In genomic region chr7:143305423-143306070, GRCh38 we compare ENCODE assay signal across 8 cellular contexts. TPM values are rescaled to one million over a fixed set of nuclear protein-coding genes. Genes with fewer than 3 reads are reported as not detected.
DNase-seq lines count a peak whose midpoint lies in the region; ATAC-seq and TF ChIP-seq lines count a peak whose summit lies in the region.

No MANE protein-coding gene starts in this region.

- no peak overlapping the region for H3K4me3 Mint-ChIP-seq in CD14-positive monocyte
- no peak overlapping the region for H3K4me3 Mint-ChIP-seq in T-helper 1 cell treated with Interleukin-12 subunit alpha and Interleukin-12 subunit beta and Interleukin-4 antibody, amounts not matched to agents 30 μg/mL and 1 μg/mL, for 36 hours

- peaks cover 0 to 3% (median 0%) of the 10 kb centered on the region in 3 donors for H3K27me3 Mint-ChIP-seq in CD14-positive monocyte (ENCODE audit: low read depth in 3 of 3)
- no peaks in the 10 kb centered on the region for H3K27me3 Mint-ChIP-seq in T-helper 1 cell treated with Interleukin-12 subunit alpha and Interleukin-12 subunit beta and Interleukin-4 antibody, amounts not matched to agents 30 μg/mL and 1 μg/mL, for 36 hours (ENCODE audit: low read depth)

- H3K36me3 Mint-ChIP-seq in CD14-positive monocyte: peaks cover 65 to 74% of the 10 kb centered on the region in 2 donors
- H3K36me3 Mint-ChIP-seq in T-helper 1 cell treated with Interleukin-12 subunit alpha and Interleukin-12 subunit beta and Interleukin-4 antibody, amounts not matched to agents 30 μg/mL and 1 μg/mL, for 36 hours (ENCODE audit: low read depth): peaks cover 78% of the 10 kb centered on the region

- H3K36me3 ChIP-seq in adipocyte (ENCODE audit: control insufficient read depth, insufficient read depth, low read length, severe bottlenecking): peaks cover 67% of the 10 kb centered on the region

- H3K4me3 ChIP-seq in adipocyte (ENCODE audit: low read length): no peak overlapping the region

- H3K9ac ChIP-seq in adipocyte (ENCODE audit: low read length): no peak overlapping the region

- peaks cover 0 to 2% (median 0%) of the 10 kb centered on the region in 7 donors for H3K9me3 Mint-ChIP-seq in CD14-positive monocyte
- no peaks in the 10 kb centered on the region for H3K9me3 Mint-ChIP-seq in T-helper 1 cell treated with Interleukin-12 subunit alpha and Interleukin-12 subunit beta and Interleukin-4 antibody, amounts not matched to agents 30 μg/mL and 1 μg/mL, for 36 hours

- no peaks in the 10 kb centered on the region for H3K4me1 ChIP-seq in adipocyte (ENCODE audit: control insufficient read depth, insufficient read depth, low read length)

- TF ChIP-seq CTCF in CD14-positive monocyte (IDR thresholded peaks at IDR 0.05): peak; percentile 86

- intact Hi-C loops in CD14-positive monocyte (cut with micrococcal nuclease): no loop called here
- intact Hi-C loops in left ventricle myocardium superior (cut with micrococcal nuclease): loop anchor here (5.0 kb wide), 1 partner anchor 63 kb away; no protein-coding TSS in a partner anchor

- no peaks in the 10 kb centered on the region for H3K9me3 ChIP-seq in adipocyte (ENCODE audit: control insufficient read depth, low read length)

- peaks cover 48% of the 10 kb centered on the region for H3K4me1 Mint-ChIP-seq in CD14-positive monocyte
- H3K4me1 Mint-ChIP-seq in T-helper 1 cell treated with Interleukin-12 subunit alpha and Interleukin-12 subunit beta and Interleukin-4 antibody, amounts not matched to agents 30 μg/mL and 1 μg/mL, for 36 hours (ENCODE audit: low read depth): peaks cover 55% of the 10 kb centered on the region

- ATAC-seq in HG03342 (IDR thresholded peaks at IDR 0.05; ENCODE audit: unreplicated experiment) (peak; percentile 58), left ventricle myocardium superior (peak; percentile 91), HG03280 (IDR thresholded peaks at IDR 0.05; ENCODE audit: unreplicated experiment) (no peak), GM18519 (IDR thresholded peaks at IDR 0.05; ENCODE audit: low FRiP score, unreplicated experiment) (no peak)

- H3K27me3 ChIP-seq in adipocyte (replicated peaks; ENCODE audit: control insufficient read depth, insufficient read depth, low read length): no peaks in the 10 kb centered on the region

- H3K27ac Mint-ChIP-seq in CD14-positive monocyte: peak overlapping the region; percentile 17 to 86 (median 67)
- H3K27ac Mint-ChIP-seq in T-helper 1 cell treated with Interleukin-12 subunit alpha and Interleukin-12 subunit beta and Interleukin-4 antibody, amounts not matched to agents 30 μg/mL and 1 μg/mL, for 36 hours: peak overlapping the region; percentile 32

- DNase-seq in CD14-positive monocyte (ENCODE audit: low spot score) (peak; percentile 72), adipocyte (ENCODE audit: low read depth) (peak; percentile 45), left ventricle myocardium superior (peak; percentile 88)
- peak; percentile 37 to 67 for DNase-seq in stimulated activated CD4-positive, alpha-beta T cell treated with anti-CD3 and anti-CD28 coated beads, Interleukin-12 subunit alpha, Interleukin-12 subunit beta, amount 100 ng/mL, for 24 hours (ENCODE audit: low read depth in 2 of 2)

RNA-seq across cellular contexts. Expression of gene CLCN1, which starts 10.4 kb away (rescaled TPM):
- polyA plus RNA-seq in CD14-positive monocyte: under 1 TPM; 0.11 to 0.76 TPM
- total RNA-seq in left ventricle myocardium superior: not detected

RNA-seq across cellular contexts. Expression of gene CASP2, which starts 17.4 kb away (rescaled TPM):
- 10 to 100 TPM in 1 of 2 donors, 1 to 10 TPM in 1; 7.9 to 12.2 TPM for polyA plus RNA-seq in CD14-positive monocyte
- 12.6 TPM for total RNA-seq in left ventricle myocardium superior

RNA-seq across cellular contexts. Expression of gene TMEM139, which starts 20.8 kb away (rescaled TPM):
- not detected for polyA plus RNA-seq in CD14-positive monocyte
- total RNA-seq in left ventricle myocardium superior: 20.3 TPM

RNA-seq across cellular contexts. Expression of gene GSTK1, which starts 42.3 kb away (rescaled TPM):
- polyA plus RNA-seq in CD14-positive monocyte: 100 to 1,000 TPM; 413 to 427 TPM
- total RNA-seq in left ventricle myocardium superior: 303 TPM

RNA-seq across cellular contexts. Expression of gene FAM131B, which starts 57.0 kb away (rescaled TPM):
- under 1 TPM in 1 of 2 donors, not detected in 1; 0.72 TPM for polyA plus RNA-seq in CD14-positive monocyte
- 0.57 TPM for total RNA-seq in left ventricle myocardium superior

Comparison
In these comparisons a context has a peak if more than half of its experiments do, and no peak if none do; other contexts are left out.
1. ATAC-seq: peak in HG03342 (single experiment) and left ventricle myocardium superior (single experiment); none in HG03280 (single experiment) and GM18519 (single experiment).
2. Peak in every context shown above with its lines, with median percentiles within 50 percentile points of each other: DNase-seq.